Comparison of ENCODE assay signal across 2 cellular contexts in the genomic region with DNA sequence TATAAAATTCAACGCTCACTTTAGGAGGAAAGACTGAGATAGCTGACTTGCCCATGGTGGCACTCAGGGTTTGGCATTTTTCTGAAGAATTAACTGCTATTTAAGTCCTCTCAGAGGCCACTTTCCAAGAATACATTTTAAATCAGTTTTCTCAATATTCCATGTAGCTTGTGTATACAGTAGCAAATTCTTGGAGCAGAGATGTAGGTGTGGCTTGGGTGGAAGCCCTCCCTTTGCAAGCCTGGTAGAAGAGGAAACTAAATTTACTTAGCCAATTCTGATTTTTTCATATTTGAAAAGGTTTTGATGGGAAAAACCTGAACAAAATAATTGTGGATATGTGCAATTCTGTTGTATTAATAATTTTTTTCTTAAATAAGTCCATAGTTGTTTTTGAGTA.
TF ChIP-seq lines count a peak whose summit lies in the region.

No MANE protein-coding gene starts in this region.

TF ChIP-seq in endothelial cell of umbilical vein, 7 proteins besides CTCF, POLR2A, EP300 and RAD21:
- TF ChIP-seq, protein P1, sequence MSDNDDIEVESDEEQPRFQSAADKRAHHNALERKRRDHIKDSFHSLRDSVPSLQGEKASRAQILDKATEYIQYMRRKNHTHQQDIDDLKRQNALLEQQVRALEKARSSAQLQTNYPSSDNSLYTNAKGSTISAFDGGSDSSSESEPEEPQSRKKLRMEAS (IDR thresholded peaks at IDR 0.05; ENCODE audit: insufficient read depth, insufficient read length): no peak
- TF ChIP-seq JUN (IDR thresholded peaks at IDR 0.05; ENCODE audit: borderline replicate concordance, insufficient read depth, insufficient read length, low read depth): no peak
- TF ChIP-seq POLR2AphosphoS5 (IDR thresholded peaks at IDR 0.05; ENCODE audit: insufficient read depth, low read depth, low read length): no peak

TF ChIP-seq in GM23338, 12 proteins besides CTCF, POLR2A, EP300 and RAD21:
- TF ChIP-seq ZNF114 (CRISPR knock-in tag; IDR thresholded peaks at IDR 0.05): no peak
- no peak for TF ChIP-seq NANOG (IDR thresholded peaks at IDR 0.05; ENCODE audit: borderline replicate concordance)
- TF ChIP-seq CREB1 (CRISPR knock-in tag; IDR thresholded peaks at IDR 0.05; ENCODE audit: low read depth): no peak
- no peak for TF ChIP-seq STAT1 (IDR thresholded peaks at IDR 0.05; ENCODE audit: unreplicated experiment)
